Comparison of ENCODE assay signal across 2 cellular contexts in genomic region chrX:136874114-136874513, GRCh38.
TF ChIP-seq lines count a peak whose summit lies in the region.

No MANE protein-coding gene starts in this region.

TF ChIP-seq in WTC11, 78 proteins besides CTCF, POLR2A, EP300 and RAD21:
- TF ChIP-seq AR (CRISPR knock-in tag; IDR thresholded peaks at IDR 0.05) = peak; percentile 27; the same call in 1 of the 2 replicates
TF ChIP-seq in WTC11: peak in this region for 1; not testable (repeated sequence) for 77.

TF ChIP-seq in K562, 482 proteins besides CTCF, POLR2A, EP300 and RAD21:
- TF ChIP-seq THRAP3 (IDR thresholded peaks at IDR 0.05; ENCODE audit: borderline replicate concordance) = peak; percentile 87; the same call in 1 of the 2 replicates
- TF ChIP-seq RBFOX2 (IDR thresholded peaks at IDR 0.05; ENCODE audit: low read depth, low read length) = 0 out of 2 replicates have a peak, but pooled peaks have one; percentile 1
- TF ChIP-seq SUPT5H (IDR thresholded peaks at IDR 0.05) = peak; percentile 56
